23 cellular contexts compared by ENCODE assay signal in genomic region chr2:105257981-105258380, GRCh38. TPM values are rescaled to one million over a fixed set of nuclear protein-coding genes. Genes with fewer than 3 reads are reported as not detected.
"Had no signal": no experiment of that assay in that cellular context is flagged by ENCODE, and none has a peak within 500 bp of the region (broad histone marks: within the 10 kb centered on the region; RNA-seq: fewer than 3 reads in every experiment).

No MANE protein-coding gene starts in this region.

- ATAC-seq: esophagus mucosa; heart left ventricle; left ventricle myocardium superior; stimulated activated naive CD8-positive, alpha-beta T cell treated with anti-CD3 and anti-CD28 coated beads, Interleukin-15, amount 100 ng/mL, for 72 hours had no signal

- H3K27ac Mint-ChIP-seq: activated CD4-positive, alpha-beta T cell treated with anti-CD3 and anti-CD28 coated beads, Interleukin-2, amount 10 ng/mL, durations not matched to agents 7 days and 5 days; activated naive CD4-positive, alpha-beta T cell treated with anti-CD3 and anti-CD28 coated beads, Interleukin-2, amount 50 U/mL, for 24 hours; activated T-helper 2 cell treated with anti-CD3 and anti-CD28 coated beads, Interferon-gamma antibody, Interleukin-2, Interleukin-4, amounts not matched to agents 10 μg/mL and 5 μg/mL and 100 μg/mL, durations not matched to agents 14 hours and 24 hours and 36 hours; neural progenitor cell had no signal

- H3K27ac ChIP-seq: heart left ventricle, neural progenitor cell, parathyroid adenoma, testis had no signal

- H3K27me3 Mint-ChIP-seq: activated CD4-positive, alpha-beta T cell treated with anti-CD3 and anti-CD28 coated beads, Interleukin-2, amount 10 ng/mL, durations not matched to agents 7 days and 5 days; activated naive CD4-positive, alpha-beta T cell treated with anti-CD3 and anti-CD28 coated beads, Interleukin-2, amount 50 U/mL, for 24 hours; stimulated activated naive CD8-positive, alpha-beta T cell treated with anti-CD3 and anti-CD28 coated beads, Interleukin-15, amount 100 ng/mL, for 72 hours had no signal

- H3K9me3 Mint-ChIP-seq: activated CD4-positive, alpha-beta T cell treated with anti-CD3 and anti-CD28 coated beads, Interleukin-2, amount 10 ng/mL, durations not matched to agents 7 days and 5 days; activated naive CD4-positive, alpha-beta T cell treated with anti-CD3 and anti-CD28 coated beads, Interleukin-2, amount 50 U/mL, for 24 hours; activated T-helper 2 cell treated with anti-CD3 and anti-CD28 coated beads, Interferon-gamma antibody, Interleukin-2, Interleukin-4, amounts not matched to agents 10 μg/mL and 5 μg/mL and 100 μg/mL, durations not matched to agents 14 hours and 24 hours and 36 hours; neural progenitor cell; stimulated activated naive CD8-positive, alpha-beta T cell treated with anti-CD3 and anti-CD28 coated beads, Interleukin-15, amount 100 ng/mL, for 72 hours had no signal

- H3K4me1 Mint-ChIP-seq: activated CD4-positive, alpha-beta T cell treated with anti-CD3 and anti-CD28 coated beads, Interleukin-2, amount 10 ng/mL, durations not matched to agents 7 days and 5 days; activated naive CD4-positive, alpha-beta T cell treated with anti-CD3 and anti-CD28 coated beads, Interleukin-2, amount 50 U/mL, for 24 hours; neural progenitor cell; stimulated activated naive CD8-positive, alpha-beta T cell treated with anti-CD3 and anti-CD28 coated beads, Interleukin-15, amount 100 ng/mL, for 72 hours had no signal

- H3K36me3 ChIP-seq: neural progenitor cell had no signal

- DNase-seq: activated CD4-positive, alpha-beta T cell treated with anti-CD3 and anti-CD28 coated beads, Interleukin-2, amount 10 ng/mL, durations not matched to agents 7 days and 5 days; activated CD4-positive, CD25-positive, alpha-beta regulatory T cell; activated T-cell treated with anti-CD3 and anti-CD28 coated beads for 4 hours; amygdala; heart left ventricle; left ventricle myocardium superior; stimulated activated CD4-positive, alpha-beta T cell treated with anti-CD3 and anti-CD28 coated beads, Interleukin-15, amount 100 ng/mL, for 24 hours; stimulated activated CD4-positive, alpha-beta T cell treated with anti-CD3 and anti-CD28 coated beads, Interleukin-4, amount 100 ng/mL, for 24 hours; stimulated activated naive CD8-positive, alpha-beta T cell treated with anti-CD3 and anti-CD28 coated beads, Interleukin-15, amount 100 ng/mL, for 72 hours; T-helper 2 cell; testis had no signal

- H3K36me3 Mint-ChIP-seq: activated naive CD4-positive, alpha-beta T cell treated with anti-CD3 and anti-CD28 coated beads, Interleukin-2, amount 50 U/mL, for 24 hours had no signal

- H3K4me3 ChIP-seq: heart left ventricle, neural progenitor cell, testis had no signal

- H3K4me3 Mint-ChIP-seq: activated CD4-positive, alpha-beta T cell treated with anti-CD3 and anti-CD28 coated beads, Interleukin-2, amount 10 ng/mL, durations not matched to agents 7 days and 5 days; activated naive CD4-positive, alpha-beta T cell treated with anti-CD3 and anti-CD28 coated beads, Interleukin-2, amount 50 U/mL, for 24 hours; neural progenitor cell; stimulated activated naive CD8-positive, alpha-beta T cell treated with anti-CD3 and anti-CD28 coated beads, Interleukin-15, amount 100 ng/mL, for 72 hours had no signal

- H3K27me3 ChIP-seq: heart left ventricle, neural progenitor cell, testis had no signal

- H3K9me3 ChIP-seq: heart left ventricle, testis had no signal

- H3K4me1 ChIP-seq: heart left ventricle, neural progenitor cell, parathyroid adenoma, testis had no signal

RNA-seq across cellular contexts. Expression of gene GPR45, which starts 16.4 kb away (rescaled TPM):
- total RNA-seq: activated CD4-positive, alpha-beta T cell treated with anti-CD3 and anti-CD28 coated beads, Interleukin-2, amount 10 ng/mL, durations not matched to agents 7 days and 5 days; activated CD8-positive, alpha-beta memory T cell treated with anti-CD3 and anti-CD28 coated beads for 36 hours; activated T-helper 2 cell treated with anti-CD3 and anti-CD28 coated beads, Interferon-gamma antibody, Interleukin-2, Interleukin-4, amounts not matched to agents 10 μg/mL and 5 μg/mL and 100 μg/mL, durations not matched to agents 14 hours and 24 hours and 36 hours; chondrocyte; dermis microvascular lymphatic vessel endothelial cell; esophagus mucosa; heart left ventricle; left ventricle myocardium superior; myocyte; renal cortical epithelial cell; ureter had no signal
- polyA plus RNA-seq: heart left ventricle, keratinocyte had no signal
